8 cellular contexts compared by ENCODE assay signal in genomic region chr7:44103941-44104879, GRCh38. TPM values are rescaled to one million over a fixed set of nuclear protein-coding genes. Genes with fewer than 3 reads are reported as not detected.
DNase-seq lines count a peak whose midpoint lies in the region; ATAC-seq and TF ChIP-seq lines count a peak whose summit lies in the region.

AEBP1 (plus strand) TSS chr7:44104345; CDS start chr7:44104666, 321 bp downstream.

- H3K36me3 ChIP-seq in Caco-2 (ENCODE audit: control insufficient read depth, insufficient read depth, low read length): no peaks in the 10 kb centered on the region

- peaks cover 12% of the 10 kb centered on the region for H3K4me1 Mint-ChIP-seq in activated T-cell treated with anti-CD3 and anti-CD28 coated beads, Interleukin-2, amount 50 U/mL, for 24 hours (ENCODE audit: low read depth)
- peaks cover 74% of the 10 kb centered on the region for H3K4me1 Mint-ChIP-seq in osteocyte (ENCODE audit: unreplicated experiment)
- H3K4me1 Mint-ChIP-seq in Caco-2 (ENCODE audit: low read depth, unreplicated experiment): no peaks in the 10 kb centered on the region

- H3K27ac Mint-ChIP-seq in activated T-cell treated with anti-CD3 and anti-CD28 coated beads, Interleukin-2, amount 50 U/mL, for 24 hours: peak within 1 kb of the TSS; percentile 83
- peak within 1 kb of the TSS; percentile 96 for H3K27ac Mint-ChIP-seq in osteocyte (ENCODE audit: unreplicated experiment)
- H3K27ac Mint-ChIP-seq in Caco-2 (ENCODE audit: unreplicated experiment): no peak within 1 kb of the TSS

- POLR2A ChIA-PET in Caco-2 (lab: Charles Lee): no interaction called here

- no peak for DNase-seq in activated CD4-positive, CD25-positive, alpha-beta regulatory T cell treated with anti-CD3 and anti-CD28 coated beads, Interleukin-2, amount 50 U/mL, for 72 hours
- DNase-seq in activated T-cell treated with anti-CD3 and anti-CD28 coated beads, Interleukin-2, amount 50 U/mL, for 24 hours: peak; percentile 62
- DNase-seq in glomerular endothelial cell (ENCODE audit: extremely low read depth, low read depth, low spot score) (no peak), osteocyte (ENCODE audit: extremely low spot score, unreplicated experiment) (no peak), Caco-2 (no peak)

- no TSS peak for BruUV-seq in Caco-2 (replicated peaks; lab: Mats Ljungman, UMichigan)

- peak within 1 kb of the TSS; percentile 82 for H3K4me3 Mint-ChIP-seq in activated T-cell treated with anti-CD3 and anti-CD28 coated beads, Interleukin-2, amount 50 U/mL, for 24 hours
- H3K4me3 Mint-ChIP-seq in osteocyte (ENCODE audit: unreplicated experiment) (peak within 1 kb of the TSS; percentile 86), Caco-2 (ENCODE audit: unreplicated experiment) (no peak within 1 kb of the TSS)

- CTCF ChIA-PET in Caco-2 (lab: Charles Lee): no interaction called here

- no peaks in the 10 kb centered on the region for H3K9me3 Mint-ChIP-seq in activated T-cell treated with anti-CD3 and anti-CD28 coated beads, Interleukin-2, amount 50 U/mL, for 24 hours
- no peaks in the 10 kb centered on the region for H3K9me3 Mint-ChIP-seq in osteocyte (ENCODE audit: unreplicated experiment)
- H3K9me3 Mint-ChIP-seq in Caco-2 (ENCODE audit: unreplicated experiment): no peaks in the 10 kb centered on the region

- peaks cover 12% of the 10 kb centered on the region for H3K27me3 Mint-ChIP-seq in activated T-cell treated with anti-CD3 and anti-CD28 coated beads, Interleukin-2, amount 50 U/mL, for 24 hours
- H3K27me3 Mint-ChIP-seq in osteocyte (ENCODE audit: unreplicated experiment) (no peaks in the 10 kb centered on the region), Caco-2 (ENCODE audit: insufficient read depth, unreplicated experiment) (no peaks in the 10 kb centered on the region)

- H3K36me3 Mint-ChIP-seq in activated T-cell treated with anti-CD3 and anti-CD28 coated beads, Interleukin-2, amount 50 U/mL, for 24 hours (ENCODE audit: low read depth): peaks cover 15% of the 10 kb centered on the region
- H3K36me3 Mint-ChIP-seq in osteocyte (ENCODE audit: unreplicated experiment) (peaks cover 18% of the 10 kb centered on the region), Caco-2 (ENCODE audit: insufficient read depth, unreplicated experiment) (peaks cover 6% of the 10 kb centered on the region)

- no peak for TF ChIP-seq CTCF in osteocyte (IDR thresholded peaks at IDR 0.05)
- TF ChIP-seq CTCF in Caco-2 (IDR thresholded peaks at IDR 0.05; ENCODE audit: insufficient read depth in 1 of 2, low read depth in 1 of 2, low read length in 1 of 2, severe bottlenecking in 1 of 2, unreplicated experiment in 1 of 2): no peak

- intact Hi-C loops in Caco-2 (cut with micrococcal nuclease; ENCODE audit: unreplicated experiment): no loop called here

- no peak within 1 kb of the TSS for H3K4me3 ChIP-seq in Caco-2 (ENCODE audit: low read depth, low read length)

- peak; percentile 42 to 44 for ATAC-seq in activated CD4-positive, CD25-positive, alpha-beta regulatory T cell treated with anti-CD3 and anti-CD28 coated beads, Interleukin-2, amount 50 U/mL, for 24 hours
- ATAC-seq in GM18517 (IDR thresholded peaks at IDR 0.05; ENCODE audit: unreplicated experiment) (no peak), HG02981 (IDR thresholded peaks at IDR 0.05; ENCODE audit: unreplicated experiment) (no peak)

- no peaks in the 10 kb centered on the region; the same call in 1 of the 2 replicates for H3K4me1 ChIP-seq in Caco-2

- no peaks in the 10 kb centered on the region; the same call in 1 of the 2 replicates for H3K27me3 ChIP-seq in Caco-2 (replicated peaks; ENCODE audit: control insufficient read depth, insufficient read depth, low read length)

- no peaks in the 10 kb centered on the region for H3K9me3 ChIP-seq in Caco-2

RNA-seq across cellular contexts. Expression of gene AEBP1, which starts in this region (rescaled TPM):
- total RNA-seq in glomerular endothelial cell: 12.1 and 40.8 TPM in 2 replicates
- 781 and 794 TPM in 2 replicates for total RNA-seq in osteocyte
- 0.54 TPM in 1 of 2 replicates, not detected in the other for total RNA-seq in Caco-2 (2022)

Comparison
In these comparisons a context has a peak if more than half of its experiments do, and no peak if none do; other contexts are left out.
1. ATAC-seq: peak in activated CD4-positive, CD25-positive, alpha-beta regulatory T cell treated with anti-CD3 and anti-CD28 coated beads, Interleukin-2, amount 50 U/mL, for 24 hours (2 of 2); none in GM18517 (single experiment) and HG02981 (single experiment).